In the genomic region with DNA sequence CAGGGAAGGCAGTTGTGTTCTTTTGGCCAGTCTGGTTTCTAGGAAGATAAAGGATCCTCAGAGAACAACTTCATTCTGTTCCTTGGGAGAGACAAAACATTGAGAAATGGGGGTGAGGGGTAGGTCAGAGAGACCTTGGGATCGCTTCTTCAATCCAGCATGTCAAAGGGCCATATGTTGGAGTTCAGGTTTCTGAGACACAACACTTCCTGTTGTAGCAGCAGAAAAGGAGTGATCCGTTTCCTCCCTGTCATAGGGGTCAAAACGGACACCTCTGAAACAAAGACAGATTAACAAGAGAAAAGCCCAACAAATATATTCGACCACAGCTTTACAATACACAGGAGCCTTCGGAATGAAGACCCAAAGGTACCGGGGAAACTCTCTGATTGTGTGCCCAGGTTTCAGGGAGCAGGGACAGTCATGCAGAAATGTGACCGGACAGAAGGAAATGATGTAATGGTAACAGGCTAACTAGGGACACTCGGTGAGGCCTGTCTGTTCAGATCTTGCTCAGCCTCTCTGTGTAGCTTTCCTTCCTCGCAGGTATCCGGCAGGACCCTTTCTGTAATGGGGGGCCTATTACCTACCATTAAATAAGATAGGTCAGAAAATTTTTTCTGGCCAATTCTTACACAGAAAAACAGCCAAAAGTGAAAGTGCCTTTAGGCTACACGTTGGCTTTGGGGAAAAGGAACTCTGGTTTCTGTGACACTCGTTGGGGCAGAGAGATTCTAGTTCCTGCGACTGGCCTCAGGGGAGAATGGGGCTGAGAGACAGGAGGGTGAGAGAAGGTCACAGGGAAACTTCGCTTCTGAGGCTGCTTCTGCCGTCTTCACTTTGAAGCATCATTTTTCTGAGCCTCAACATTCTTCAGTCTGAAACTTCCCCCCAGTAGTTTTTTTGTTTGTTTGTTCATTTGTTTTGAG, we compare ENCODE assay signal across 12 cellular contexts.
A peak's percentile ranks its signal among the peaks of the same experiment; 100 is the strongest.
DNase-seq lines count a peak whose midpoint lies in the region; ATAC-seq and TF ChIP-seq lines count a peak whose summit lies in the region.
"Had no signal": no experiment of that assay in that cellular context is flagged by ENCODE, and none has a peak within 500 bp of the region (broad histone marks: within the 10 kb centered on the region; RNA-seq: fewer than 3 reads in every experiment).

No MANE protein-coding gene starts in this region.

- H2AFZ ChIP-seq in osteoblast (ENCODE audit: low read length): peak overlapping the region; percentile 80

- ATAC-seq in GM18870 (IDR thresholded peaks at IDR 0.05; ENCODE audit: unreplicated experiment) (peak; percentile 64), HG02763 (IDR thresholded peaks at IDR 0.05; ENCODE audit: unreplicated experiment) (peak; percentile 61)
- ATAC-seq: naive thymus-derived CD4-positive, alpha-beta T cell had no signal

- H3K4me1 ChIP-seq in adrenal gland (replicated peaks in 1 of 2) (peaks cover 4 to 13% of the 10 kb centered on the region in 2 donors), osteoblast (ENCODE audit: insufficient read depth, low read length) (peaks cover 15% of the 10 kb centered on the region)

- peak overlapping the region; percentile 34 for H3K4me2 ChIP-seq in osteoblast (ENCODE audit: insufficient read depth, low read length)

- no peak for TF ChIP-seq POLR2A in adrenal gland (IDR thresholded peaks at IDR 0.05)

- H3K9me3 ChIP-seq in adrenal gland (replicated peaks in 1 of 3): no peaks in the 10 kb centered on the region
- H3K9me3 ChIP-seq in osteoblast (ENCODE audit: low read depth, low read length): no peaks in the 10 kb centered on the region

- intact Hi-C loops in adrenal gland (cut with DNase I): no loop called here

- TF ChIP-seq CTCF in adrenal gland (IDR thresholded peaks at IDR 0.05) (no peak), osteoblast (IDR thresholded peaks at IDR 0.05; ENCODE audit: extremely low read depth, low read depth, low read length) (no peak)

- peak in 1 of 7 donors; percentile 7 for DNase-seq in adrenal gland
- DNase-seq in osteoblast (ENCODE audit: insufficient read length, low spot score, missing footprints): no peak
- no peak for DNase-seq in AG20443 (ENCODE audit: low spot score)
- no peak for DNase-seq in COLO829 (ENCODE audit: low spot score)
- DNase-seq in NCI-H2227 (lab: John Stamatoyannopoulos, UW; ENCODE audit: unreplicated experiment): no peak
- no peak for DNase-seq in activated gamma-delta T cell treated with Interleukin-2 at 50 U/mL for 16 hours
- DNase-seq: activated T-cell treated with anti-CD3 and anti-CD28 coated beads, Interleukin-2, amount 50 U/mL, for 1 hour; DMS53; naive thymus-derived CD4-positive, alpha-beta T cell had no signal

- 59 to 69% (median 67%) methylated on average over 15 of the region's 15 CpGs for WGBS in adrenal gland, 4 donors

- no peaks in the 10 kb centered on the region for H3K79me2 ChIP-seq in osteoblast (ENCODE audit: insufficient read depth, low read length)

- H3K27ac ChIP-seq in adrenal gland (peak overlapping the region in 3 of 5 donors; percentile 23 to 75 (median 61)), osteoblast (ENCODE audit: low read depth, low read length) (no peak overlapping the region)
- H3K27ac ChIP-seq: epithelial cell of prostate had no signal

- H3K27me3 ChIP-seq in adrenal gland (no peaks in the 10 kb centered on the region), osteoblast (ENCODE audit: insufficient read depth, low read length) (no peaks in the 10 kb centered on the region)

- H3K36me3 ChIP-seq in adrenal gland (replicated peaks in 1 of 2): no peaks in the 10 kb centered on the region
- H3K36me3 ChIP-seq in osteoblast (ENCODE audit: insufficient read depth, low read length): no peaks in the 10 kb centered on the region

- no peaks in the 10 kb centered on the region for H4K20me1 ChIP-seq in osteoblast (ENCODE audit: insufficient read depth, low read length)

- peak overlapping the region in 1 of 4 donors; percentile 23 for H3K4me3 ChIP-seq in adrenal gland
- no peak overlapping the region for H3K4me3 ChIP-seq in osteoblast (ENCODE audit: insufficient read depth, low read length)
